Comparison of ENCODE assay signal across 14 cellular contexts in the genomic region with DNA sequence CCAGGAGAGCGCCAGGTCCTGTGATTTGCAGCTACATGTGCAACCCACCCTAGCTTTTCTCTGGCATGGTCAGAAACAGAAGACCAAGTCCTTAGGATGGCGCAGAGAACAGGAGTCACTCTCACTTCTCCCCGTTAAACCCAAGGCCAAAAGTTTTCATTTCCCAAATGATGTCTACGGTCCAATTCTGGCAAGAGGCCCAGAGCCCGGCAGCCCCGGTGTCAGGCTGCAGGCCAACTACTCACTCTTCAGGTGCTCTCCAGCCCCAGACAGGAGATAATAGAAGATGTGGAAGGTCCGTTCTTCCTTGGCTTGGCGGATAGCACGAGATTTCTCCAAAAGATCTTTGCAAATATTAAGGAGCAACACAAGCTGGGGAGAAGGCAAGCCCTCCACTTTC.
DNase-seq lines count a peak whose midpoint lies in the region; ATAC-seq and TF ChIP-seq lines count a peak whose summit lies in the region.
"Had no signal": no experiment of that assay in that cellular context is flagged by ENCODE, and none has a peak within 500 bp of the region (broad histone marks: within the 10 kb centered on the region; RNA-seq: fewer than 3 reads in every experiment).

No MANE protein-coding gene starts in this region.

- no peaks in the 10 kb centered on the region for H3K27me3 ChIP-seq in CD4-positive, CD25-positive, alpha-beta regulatory T cell (ENCODE audit: control insufficient read depth, insufficient read depth, low read length)
- no peaks in the 10 kb centered on the region for H3K27me3 ChIP-seq in esophagus squamous epithelium
- no peaks in the 10 kb centered on the region for H3K27me3 ChIP-seq in gastrocnemius medialis
- no peaks in the 10 kb centered on the region for H3K27me3 ChIP-seq in PC-9 (ENCODE audit: insufficient read depth, low read depth)
- H3K27me3 ChIP-seq: SJCRH30 had no signal

- TF ChIP-seq CTCF in HFFc6 (IDR thresholded peaks at IDR 0.05) (no peak), esophagus squamous epithelium (IDR thresholded peaks at IDR 0.05) (no peak), gastrocnemius medialis (IDR thresholded peaks at IDR 0.05 in 4 of 5, conservative IDR thresholded peaks at IDR 0.05 in 1 of 5) (no peak), PC-9 (conservative IDR thresholded peaks at IDR 0.05) (no peak)

- H3K79me2 ChIP-seq in PC-9 (ENCODE audit: low read depth) = peaks cover 42% of the 10 kb centered on the region

- peaks cover 51% of the 10 kb centered on the region for H3K36me3 Mint-ChIP-seq in CD4-positive, CD25-positive, alpha-beta regulatory T cell
- H3K36me3 Mint-ChIP-seq in HFFc6 (ENCODE audit: low read depth) = peaks cover 66% of the 10 kb centered on the region

- H3K9me3 Mint-ChIP-seq in CD4-positive, CD25-positive, alpha-beta regulatory T cell = no peaks in the 10 kb centered on the region
- peaks cover 17% of the 10 kb centered on the region for H3K9me3 Mint-ChIP-seq in HFFc6
- H3K9me3 Mint-ChIP-seq: memory B cell had no signal

- H3K27ac ChIP-seq in CD4-positive, CD25-positive, alpha-beta regulatory T cell (ENCODE audit: insufficient read depth, low read length, poor library complexity, severe bottlenecking) = no peak overlapping the region
- peak overlapping the region; percentile 5 to 100 (median 98) for H3K27ac ChIP-seq in esophagus squamous epithelium
- peak overlapping the region; percentile 82 to 84 (median 84) for H3K27ac ChIP-seq in gastrocnemius medialis
- no peak overlapping the region for H3K27ac ChIP-seq in PC-9
- H3K27ac ChIP-seq: SJCRH30, WERI-Rb-1 had no signal

- H3K4me1 ChIP-seq in CD4-positive, CD25-positive, alpha-beta regulatory T cell (ENCODE audit: control insufficient read depth, insufficient read depth, low read length, poor library complexity, severe bottlenecking) = no peaks in the 10 kb centered on the region
- peaks cover 21 to 71% (median 35%) of the 10 kb centered on the region in 3 donors for H3K4me1 ChIP-seq in esophagus squamous epithelium
- peaks cover 30 to 42% of the 10 kb centered on the region in 2 donors for H3K4me1 ChIP-seq in gastrocnemius medialis
- no peaks in the 10 kb centered on the region for H3K4me1 ChIP-seq in PC-9 (replicated peaks; ENCODE audit: insufficient read depth)
- H3K4me1 ChIP-seq: SJCRH30 had no signal

- WGBS in esophagus squamous epithelium, 2 donors = 64 to 81% methylated on average over 7 to 9 of the region's 9 CpGs

- no peaks in the 10 kb centered on the region for H3K27me3 Mint-ChIP-seq in CD4-positive, CD25-positive, alpha-beta regulatory T cell
- H3K27me3 Mint-ChIP-seq in HFFc6 (ENCODE audit: insufficient read depth) = peaks cover 78% of the 10 kb centered on the region
- H3K27me3 Mint-ChIP-seq: memory B cell had no signal

- no peak for ATAC-seq in CD4-positive, CD25-positive, alpha-beta regulatory T cell (ENCODE audit: low read depth in 2 of 2)
- ATAC-seq in gastrocnemius medialis (no peak), HG02852 (IDR thresholded peaks at IDR 0.05; ENCODE audit: unreplicated experiment) (no peak)

- no peaks in the 10 kb centered on the region for H3K9me2 ChIP-seq in PC-9 (ENCODE audit: insufficient read depth)

- H3K9me3 ChIP-seq in CD4-positive, CD25-positive, alpha-beta regulatory T cell (ENCODE audit: control insufficient read depth in 2 of 2, low read length in 2 of 2) = no peaks in the 10 kb centered on the region
- no peaks in the 10 kb centered on the region for H3K9me3 ChIP-seq in esophagus squamous epithelium
- no peaks in the 10 kb centered on the region for H3K9me3 ChIP-seq in gastrocnemius medialis
- H3K9me3 ChIP-seq in PC-9 (ENCODE audit: insufficient read depth, low read depth) = no peaks in the 10 kb centered on the region
- H3K9me3 ChIP-seq: SJCRH30 had no signal

- H3K4me2 ChIP-seq in PC-9 = no peak overlapping the region

- no peak overlapping the region for H3K4me3 Mint-ChIP-seq in CD4-positive, CD25-positive, alpha-beta regulatory T cell
- peak overlapping the region; percentile 52; the same call in 1 of the 2 replicates for H3K4me3 Mint-ChIP-seq in HFFc6
- H3K4me3 Mint-ChIP-seq: memory B cell had no signal

- POLR2A ChIA-PET in PC-9 (lab: Charles Lee; ENCODE audit: unreplicated experiment) = interaction anchor here (0.6 kb wide), 1 partner anchor 141 kb away, joined by 7 read pairs; no protein-coding TSS in a partner anchor

- no peak overlapping the region for H3K4me3 ChIP-seq in CD4-positive, CD25-positive, alpha-beta regulatory T cell (ENCODE audit: low read depth, low read length)
- H3K4me3 ChIP-seq in esophagus squamous epithelium = no peak overlapping the region
- H3K4me3 ChIP-seq in gastrocnemius medialis = no peak overlapping the region
- H3K4me3 ChIP-seq in PC-9 = no peak overlapping the region
- H3K4me3 ChIP-seq: SJCRH30 had no signal

- H3K36me3 ChIP-seq in CD4-positive, CD25-positive, alpha-beta regulatory T cell (ENCODE audit: control insufficient read depth, insufficient read depth, low read length) = peaks cover 93% of the 10 kb centered on the region
- H3K36me3 ChIP-seq in esophagus squamous epithelium (peaks cover 55 to 98% (median 58%) of the 10 kb centered on the region in 3 donors), gastrocnemius medialis (peaks cover 0 to 91% of the 10 kb centered on the region in 2 donors), PC-9 (ENCODE audit: low read depth) (peaks cover 87% of the 10 kb centered on the region)

- no peak for DNase-seq in CD4-positive, CD25-positive, alpha-beta regulatory T cell
- DNase-seq in HFFc6 (no peak), esophagus squamous epithelium (lab: John Stamatoyannopoulos, UW) (no peak), gastrocnemius medialis (no peak), dedifferentiated amniotic fluid mesenchymal stem cell (ENCODE audit: extremely low spot score) (no peak), PC-9 (no peak)
- DNase-seq: activated CD8-positive, alpha-beta memory T cell treated with anti-CD3 and anti-CD28 coated beads, Interleukin-2, amount 50 U/mL, for 48 hours; NCI-H187 treated with DMSO at 0.1 percent for 48 hours; NCI-H774; SJCRH30; stimulated activated naive CD4-positive, alpha-beta T cell; WERI-Rb-1 had no signal

- no peak overlapping the region for H2AFZ ChIP-seq in PC-9

- CTCF ChIA-PET in PC-9 (lab: Charles Lee) = interaction anchor here (0.7 kb wide), 1 partner anchor 8 kb away, joined by 3 read pairs; no protein-coding TSS in a partner anchor

- intact Hi-C loops in esophagus squamous epithelium (cut with DNase I) (no loop called here), gastrocnemius medialis (cut with DNase I; ENCODE audit: low total_unique reads) (no loop called here), PC-9 (cut with micrococcal nuclease; ENCODE audit: unreplicated experiment) (no loop called here)

- peaks cover 98% of the 10 kb centered on the region for H3F3A ChIP-seq in PC-9 (ENCODE audit: insufficient read depth, low read depth)

- TF ChIP-seq POLR2A in esophagus squamous epithelium (IDR thresholded peaks at IDR 0.05) (no peak), gastrocnemius medialis (IDR thresholded peaks at IDR 0.05) (no peak)

- peaks cover 45% of the 10 kb centered on the region for H4K20me1 ChIP-seq in PC-9 (ENCODE audit: insufficient read depth)

- BruUV-seq in PC-9 (replicated peaks; lab: Mats Ljungman, UMichigan) = no TSS peak

- H3K27ac Mint-ChIP-seq in CD4-positive, CD25-positive, alpha-beta regulatory T cell = peak overlapping the region in 2 of 3 donors; percentile 47 to 67
- H3K27ac Mint-ChIP-seq in HFFc6 = peak overlapping the region; percentile 73
- H3K27ac Mint-ChIP-seq: memory B cell had no signal

- in situ Hi-C loops in gastrocnemius medialis (cut with MboI; ENCODE audit: low sequenced_read_pairs in 4 of 4) = no loop called here

- H3K4me1 Mint-ChIP-seq in CD4-positive, CD25-positive, alpha-beta regulatory T cell = peaks cover 0 to 4% (median 2%) of the 10 kb centered on the region in 4 donors
- H3K4me1 Mint-ChIP-seq in HFFc6 (ENCODE audit: low read depth) = peaks cover 31% of the 10 kb centered on the region

Comparison
In these comparisons a context has a peak if more than half of its experiments do, and no peak if none do; other contexts are left out.
1. H3K27ac ChIP-seq: peak in esophagus squamous epithelium (4 of 4) and gastrocnemius medialis (4 of 4); none in CD4-positive, CD25-positive, alpha-beta regulatory T cell (single experiment) and PC-9 (single experiment).